ENCODE assay signal across 32 cellular contexts in genomic region chr6:16291739-16292138, GRCh38.
"Had no signal": no experiment of that assay in that cellular context is flagged by ENCODE, and none has a peak within 500 bp of the region (broad histone marks: within the 10 kb centered on the region; RNA-seq: fewer than 3 reads in every experiment).

No MANE protein-coding gene starts in this region.

- H3K36me3 ChIP-seq: colonic mucosa, esophagus squamous epithelium, WERI-Rb-1 had no signal

- H3K4me1 ChIP-seq: body of pancreas, colonic mucosa, heart left ventricle had no signal

- H3K9me3 ChIP-seq: body of pancreas, colonic mucosa, esophagus squamous epithelium, heart left ventricle had no signal

- DNase-seq: activated B cell treated with CpG ODN at 0.5 μM for 24 hours; activated CD4-positive, alpha-beta T cell treated with anti-CD3 and anti-CD28 coated beads for 48 hours; activated CD4-positive, alpha-beta T cell treated with anti-CD3 and anti-CD28 coated beads, Interleukin-2, amount 50 U/mL, for 1 hour; activated CD4-positive, alpha-beta T cell treated with anti-CD3 and anti-CD28 coated beads, Interleukin-2, amount 50 U/mL, for 48 hours; activated CD8-positive, alpha-beta memory T cell treated with anti-CD3 and anti-CD28 coated beads for 24 hours; activated CD8-positive, alpha-beta T cell treated with anti-CD3 and anti-CD28 coated beads for 36 hours; activated effector memory CD4-positive, alpha-beta T cell treated with Interleukin-2 at 50 U/mL for 16 hours; activated gamma-delta T cell treated with Interleukin-2 at 50 U/mL for 16 hours; activated naive CD4-positive, alpha-beta T cell treated with anti-CD3 and anti-CD28 coated beads, Interleukin-2, amount 50 U/mL, for 16 hours; activated naive CD4-positive, alpha-beta T cell treated with Interleukin-2 at 50 U/mL for 16 hours; activated T-cell treated with anti-CD3 and anti-CD28 coated beads, Interleukin-2, amount 50 U/mL, for 4 hours; amygdala; aorta; body of pancreas; central memory CD4-positive, alpha-beta T cell; cerebellar nuclear complex; colonic mucosa; effector CD8-positive, alpha-beta T cell; esophagus squamous epithelium; foreskin fibroblast; glutamatergic neuron; heart left ventricle; T-helper 1 cell; T-helper 17 cell; T1000; WERI-Rb-1 had no signal

- FAIRE-seq: endometrium, endothelial cell of umbilical vein, frontal cortex had no signal

- H3K4me3 ChIP-seq: body of pancreas, colonic mucosa, esophagus squamous epithelium, heart left ventricle had no signal

- H3K27me3 ChIP-seq: body of pancreas, colonic mucosa, esophagus squamous epithelium, heart left ventricle had no signal

- H3K27ac ChIP-seq: body of pancreas, colonic mucosa, epithelial cell of prostate, esophagus squamous epithelium, heart left ventricle, WERI-Rb-1 had no signal

- ATAC-seq: activated CD4-positive, CD25-positive, alpha-beta regulatory T cell treated with anti-CD3 and anti-CD28 coated beads, Interleukin-2, amount 50 U/mL, for 24 hours; activated CD8-positive, alpha-beta T cell treated with anti-CD3 and anti-CD28 coated beads for 36 hours; activated T-cell treated with anti-CD3 and anti-CD28 coated beads, Interleukin-2, amount 50 U/mL, for 4 hours; activated T-helper 17 cell treated with anti-CD3 and anti-CD28 coated beads, Interleukin-2, amount 50 U/mL, for 72 hours; body of pancreas; heart left ventricle; T-helper 17 cell had no signal
